In the genomic region with DNA sequence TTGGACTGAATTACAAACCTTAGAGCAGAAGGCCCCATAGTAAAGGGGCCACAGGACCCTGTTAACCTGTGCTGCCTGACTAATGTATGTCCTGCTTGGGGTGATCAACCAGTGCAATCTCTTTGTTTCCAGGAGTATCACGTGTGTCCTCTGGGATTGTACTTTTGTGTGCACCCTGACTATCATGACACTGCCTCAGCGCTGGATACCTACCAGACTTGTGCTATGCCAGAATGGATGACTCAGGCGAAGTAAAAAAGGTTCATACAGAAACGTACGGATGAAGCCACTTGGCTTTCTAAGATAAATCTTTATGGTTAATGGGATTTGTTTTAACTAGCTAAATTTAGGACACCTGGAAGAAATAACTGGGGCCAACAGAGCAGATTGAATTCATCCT, we compare ENCODE assay signal across 23 cellular contexts.
"Had no signal": no experiment of that assay in that cellular context is flagged by ENCODE, and none has a peak within 500 bp of the region (broad histone marks: within the 10 kb centered on the region; RNA-seq: fewer than 3 reads in every experiment).

No MANE protein-coding gene starts in this region.

- H3K4me1 ChIP-seq: esophagus squamous epithelium, right atrium auricular region, sigmoid colon, stomach, transverse colon had no signal

- H3K27me3 Mint-ChIP-seq: dendritic cell treated with granulocyte-macrophage colony-stimulating factor and Interleukin-4, amounts not matched to agents 40 ng/mL and 50 ng/mL, for 4 days; effector memory CD8-positive, alpha-beta T cell; naive thymus-derived CD4-positive, alpha-beta T cell had no signal

- H3K9me3 ChIP-seq: esophagus squamous epithelium, neutrophil, ovary, right atrium auricular region, sigmoid colon, stomach, thoracic aorta, transverse colon had no signal

- H3K9me3 Mint-ChIP-seq: dendritic cell treated with granulocyte-macrophage colony-stimulating factor and Interleukin-4, amounts not matched to agents 40 ng/mL and 50 ng/mL, for 4 days; effector memory CD8-positive, alpha-beta T cell had no signal

- ATAC-seq: effector memory CD8-positive, alpha-beta T cell; left colon; left ventricle myocardium superior; naive thymus-derived CD4-positive, alpha-beta T cell had no signal

- DNase-seq: effector memory CD8-positive, alpha-beta T cell; esophagus squamous epithelium; foreskin melanocyte; head of caudate nucleus; left colon; left ventricle myocardium superior; mesendoderm; naive thymus-derived CD4-positive, alpha-beta T cell; ovary; sigmoid colon; stimulated activated CD4-positive, alpha-beta T cell treated with anti-CD3 and anti-CD28 coated beads, Interleukin-12 subunit alpha, Interleukin-12 subunit beta, amount 100 ng/mL, for 4 hours; stimulated activated naive CD4-positive, alpha-beta T cell; stomach; substantia nigra; transverse colon had no signal

- H3K4me3 Mint-ChIP-seq: dendritic cell treated with granulocyte-macrophage colony-stimulating factor and Interleukin-4, amounts not matched to agents 40 ng/mL and 50 ng/mL, for 4 days; effector memory CD8-positive, alpha-beta T cell; naive thymus-derived CD4-positive, alpha-beta T cell had no signal

- H3K4me1 Mint-ChIP-seq: naive thymus-derived CD4-positive, alpha-beta T cell had no signal

- H3K4me3 ChIP-seq: esophagus squamous epithelium, hepatocyte, lung, ovary, right atrium auricular region, sigmoid colon, skin epidermis, stomach, thoracic aorta, transverse colon had no signal

- H3K36me3 ChIP-seq: esophagus squamous epithelium, neutrophil, ovary, right atrium auricular region, sigmoid colon, stomach, thoracic aorta, transverse colon had no signal

- H2AFZ ChIP-seq: hepatocyte had no signal

- H3K27ac Mint-ChIP-seq: dendritic cell treated with granulocyte-macrophage colony-stimulating factor and Interleukin-4, amounts not matched to agents 40 ng/mL and 50 ng/mL, for 4 days; effector memory CD8-positive, alpha-beta T cell; naive thymus-derived CD4-positive, alpha-beta T cell had no signal

- H3K79me2 ChIP-seq: hepatocyte had no signal

- H3K4me2 ChIP-seq: hepatocyte had no signal

- H3K27ac ChIP-seq: epithelial cell of prostate, esophagus squamous epithelium, hepatocyte, neutrophil, ovary, right atrium auricular region, sigmoid colon, skin epidermis, stomach, thoracic aorta, transverse colon had no signal

- H3K27me3 ChIP-seq: esophagus squamous epithelium, hepatocyte, neutrophil, ovary, right atrium auricular region, sigmoid colon, stomach, transverse colon had no signal

- H3K36me3 Mint-ChIP-seq: naive thymus-derived CD4-positive, alpha-beta T cell had no signal
